8 cellular contexts compared by ENCODE assay signal in genomic region chr1:149285204-149285603, GRCh38.
A peak's percentile ranks its signal among the peaks of the same experiment; 100 is the strongest.
DNase-seq lines count a peak whose midpoint lies in the region; ATAC-seq and TF ChIP-seq lines count a peak whose summit lies in the region.
"Not testable (repeated sequence)": the region's sequence is repeated elsewhere in the genome, so short reads cannot be mapped to it uniquely, and the experiment has no call there.

No MANE protein-coding gene starts in this region.

- TF ChIP-seq CTCF in Calu3 (IDR thresholded peaks at IDR 0.05; ENCODE audit: unreplicated experiment); RWPE2 (IDR thresholded peaks at IDR 0.05; ENCODE audit: poor library complexity, severe bottlenecking); foreskin keratinocyte (conservative IDR thresholded peaks at IDR 0.05): not testable (repeated sequence)

- not testable (repeated sequence) for H3K27me3 ChIP-seq in RWPE2 (ENCODE audit: insufficient read depth, poor library complexity, severe bottlenecking); foreskin keratinocyte; right cardiac atrium (ENCODE audit: control insufficient read depth, insufficient read depth); aorta (ENCODE audit: control insufficient read depth in 1 of 2, insufficient read depth in 2 of 2, low read length in 1 of 2)

- not testable (repeated sequence) for H3K27ac ChIP-seq in RWPE2 (ENCODE audit: poor library complexity, severe bottlenecking); foreskin keratinocyte; right cardiac atrium (ENCODE audit: low read length); aorta (ENCODE audit: low read depth in 1 of 2, low read length in 2 of 2)

- not testable (repeated sequence) for H3K9me3 ChIP-seq in RWPE2 (ENCODE audit: severe bottlenecking); right cardiac atrium (ENCODE audit: control insufficient read depth, low read length); aorta (ENCODE audit: control insufficient read depth, low read length)

- H3K4me3 ChIP-seq in RWPE2 (ENCODE audit: severe bottlenecking); right cardiac atrium (ENCODE audit: low read length); aorta (ENCODE audit: low read length in 2 of 2): not testable (repeated sequence)

- not testable (repeated sequence) for H3K4me1 ChIP-seq in RWPE2 (ENCODE audit: insufficient read depth, poor library complexity, severe bottlenecking); foreskin keratinocyte; right cardiac atrium (ENCODE audit: control insufficient read depth, insufficient read depth, low read length); aorta (ENCODE audit: control insufficient read depth in 1 of 2, insufficient read depth in 2 of 2, low read length in 2 of 2)

- H3K36me3 Mint-ChIP-seq in Calu3 (ENCODE audit: insufficient read depth, unreplicated experiment); activated T-cell treated with anti-CD3 and anti-CD28 coated beads, Interleukin-2, amount 50 U/mL, for 72 hours (ENCODE audit: insufficient read depth in 2 of 2); memory B cell: not testable (repeated sequence)

- not testable (repeated sequence) for H3K27me3 Mint-ChIP-seq in Calu3 (ENCODE audit: unreplicated experiment); activated T-cell treated with anti-CD3 and anti-CD28 coated beads, Interleukin-2, amount 50 U/mL, for 72 hours (ENCODE audit: low read depth); memory B cell

- intact Hi-C loops in Calu3 (cut with micrococcal nuclease; ENCODE audit: unreplicated experiment); right cardiac atrium (cut with DNase I); sciatic nerve (cut with DNase I); aorta (cut with DNase I): not testable (repeated sequence)

- WGBS in right cardiac atrium, result no CpG with 5 or more reads among the region's 14 CpGs
- WGBS in aorta, 2 donors, result no CpG with 5 or more reads among the region's 14 CpGs

- CTCF ChIA-PET in Calu3 (lab: Charles Lee), result not testable (repeated sequence)

- not testable (repeated sequence) for H3K4me3 Mint-ChIP-seq in Calu3 (ENCODE audit: low read depth, unreplicated experiment); activated T-cell treated with anti-CD3 and anti-CD28 coated beads, Interleukin-2, amount 50 U/mL, for 72 hours; memory B cell

- peak; percentile 54 for ATAC-seq in RWPE2 (ENCODE audit: low read depth)
- peak; percentile 7 to 10 for ATAC-seq in activated T-cell treated with anti-CD3 and anti-CD28 coated beads, Interleukin-2, amount 50 U/mL, for 72 hours (replicated peaks in 1 of 2)
- ATAC-seq in foreskin keratinocyte, result peak; percentile 37
- peak; percentile 39 to 48 for ATAC-seq in right cardiac atrium
- ATAC-seq in memory B cell (ENCODE audit: low read depth), result peak; percentile 28
- peak; percentile 56 for ATAC-seq in sciatic nerve
- ATAC-seq in aorta (ENCODE audit: low FRiP score), result peak; percentile 61

- H3K27ac Mint-ChIP-seq in Calu3 (ENCODE audit: unreplicated experiment); activated T-cell treated with anti-CD3 and anti-CD28 coated beads, Interleukin-2, amount 50 U/mL, for 72 hours; memory B cell: not testable (repeated sequence)

- TSS peak; percentile 37 for BruUV-seq in Calu3 (replicated peaks; lab: Mats Ljungman, UMichigan)

- not testable (repeated sequence) for DNase-seq in Calu3; RWPE2 (ENCODE audit: low spot score); activated T-cell treated with anti-CD3 and anti-CD28 coated beads, Interleukin-2, amount 50 U/mL, for 72 hours; foreskin keratinocyte; right cardiac atrium; memory B cell (ENCODE audit: low spot score in 2 of 2); sciatic nerve (ENCODE audit: low spot score); aorta

- H3K36me3 ChIP-seq in RWPE2 (ENCODE audit: low read depth); aorta (ENCODE audit: control insufficient read depth in 1 of 2, insufficient read depth in 2 of 2, low read length in 1 of 2): not testable (repeated sequence)

- not testable (repeated sequence) for H3K4me1 Mint-ChIP-seq in Calu3 (ENCODE audit: low read depth, unreplicated experiment); activated T-cell treated with anti-CD3 and anti-CD28 coated beads, Interleukin-2, amount 50 U/mL, for 72 hours (ENCODE audit: low read depth); memory B cell

- H3K9me3 Mint-ChIP-seq in Calu3 (ENCODE audit: low read depth, unreplicated experiment); activated T-cell treated with anti-CD3 and anti-CD28 coated beads, Interleukin-2, amount 50 U/mL, for 72 hours; memory B cell: not testable (repeated sequence)

Comparison
In these comparisons a context has a peak if more than half of its experiments do, and no peak if none do; other contexts are left out.
1. ATAC-seq: peak in every context shown above with its lines; median percentile 61 in aorta; 56 in sciatic nerve; 54 in RWPE2; 44 in right cardiac atrium; 37 in foreskin keratinocyte; 28 in memory B cell; 8 in activated T-cell treated with anti-CD3 and anti-CD28 coated beads, Interleukin-2, amount 50 U/mL, for 72 hours.